ENCODE assay signal across 2 cellular contexts in the genomic region with DNA sequence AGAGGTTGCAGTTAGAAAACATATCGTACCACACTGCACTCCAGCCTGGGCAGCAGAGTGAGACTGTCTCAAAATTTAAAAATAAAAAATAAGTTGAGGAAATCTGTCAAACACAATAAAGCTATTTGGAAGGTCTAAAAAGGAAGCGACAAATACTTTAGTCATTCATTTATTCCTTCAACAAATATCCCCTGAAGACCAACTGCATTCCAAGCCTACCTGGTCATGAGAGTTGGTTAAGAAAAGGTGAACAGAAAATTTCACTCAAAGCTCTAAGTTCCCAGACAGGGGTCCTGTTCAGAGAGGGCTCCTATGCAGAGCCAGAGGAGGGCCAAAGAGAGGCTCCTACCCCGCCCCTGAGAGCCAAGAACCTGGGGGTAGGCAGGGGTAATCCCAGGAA.
TF ChIP-seq lines count a peak whose summit lies in the region.

No MANE protein-coding gene starts in this region.

TF ChIP-seq in SK-N-SH, 30 proteins besides CTCF, POLR2A, EP300 and RAD21:
- TF ChIP-seq, protein P1, sequence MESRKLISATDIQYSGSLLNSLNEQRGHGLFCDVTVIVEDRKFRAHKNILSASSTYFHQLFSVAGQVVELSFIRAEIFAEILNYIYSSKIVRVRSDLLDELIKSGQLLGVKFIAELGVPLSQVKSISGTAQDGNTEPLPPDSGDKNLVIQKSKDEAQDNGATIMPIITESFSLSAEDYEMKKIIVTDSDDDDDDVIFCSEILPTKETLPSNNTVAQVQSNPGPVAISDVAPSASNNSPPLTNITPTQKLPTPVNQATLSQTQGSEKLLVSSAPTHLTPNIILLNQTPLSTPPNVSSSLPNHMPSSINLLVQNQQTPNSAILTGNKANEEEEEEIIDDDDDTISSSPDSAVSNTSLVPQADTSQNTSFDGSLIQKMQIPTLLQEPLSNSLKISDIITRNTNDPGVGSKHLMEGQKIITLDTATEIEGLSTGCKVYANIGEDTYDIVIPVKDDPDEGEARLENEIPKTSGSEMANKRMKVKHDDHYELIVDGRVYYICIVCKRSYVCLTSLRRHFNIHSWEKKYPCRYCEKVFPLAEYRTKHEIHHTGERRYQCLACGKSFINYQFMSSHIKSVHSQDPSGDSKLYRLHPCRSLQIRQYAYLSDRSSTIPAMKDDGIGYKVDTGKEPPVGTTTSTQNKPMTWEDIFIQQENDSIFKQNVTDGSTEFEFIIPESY (IDR thresholded peaks at IDR 0.05; ENCODE audit: borderline replicate concordance, low read depth) = no peak
- TF ChIP-seq, protein P2, sequence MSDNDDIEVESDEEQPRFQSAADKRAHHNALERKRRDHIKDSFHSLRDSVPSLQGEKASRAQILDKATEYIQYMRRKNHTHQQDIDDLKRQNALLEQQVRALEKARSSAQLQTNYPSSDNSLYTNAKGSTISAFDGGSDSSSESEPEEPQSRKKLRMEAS (IDR thresholded peaks at IDR 0.05; ENCODE audit: low read depth) = no peak
- TF ChIP-seq, protein P3, sequence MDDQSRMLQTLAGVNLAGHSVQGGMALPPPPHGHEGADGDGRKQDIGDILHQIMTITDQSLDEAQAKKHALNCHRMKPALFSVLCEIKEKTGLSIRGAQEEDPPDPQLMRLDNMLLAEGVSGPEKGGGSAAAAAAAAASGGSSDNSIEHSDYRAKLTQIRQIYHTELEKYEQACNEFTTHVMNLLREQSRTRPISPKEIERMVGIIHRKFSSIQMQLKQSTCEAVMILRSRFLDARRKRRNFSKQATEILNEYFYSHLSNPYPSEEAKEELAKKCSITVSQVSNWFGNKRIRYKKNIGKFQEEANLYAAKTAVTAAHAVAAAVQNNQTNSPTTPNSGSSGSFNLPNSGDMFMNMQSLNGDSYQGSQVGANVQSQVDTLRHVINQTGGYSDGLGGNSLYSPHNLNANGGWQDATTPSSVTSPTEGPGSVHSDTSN (IDR thresholded peaks at IDR 0.05) = no peak
- TF ChIP-seq, protein P4, sequence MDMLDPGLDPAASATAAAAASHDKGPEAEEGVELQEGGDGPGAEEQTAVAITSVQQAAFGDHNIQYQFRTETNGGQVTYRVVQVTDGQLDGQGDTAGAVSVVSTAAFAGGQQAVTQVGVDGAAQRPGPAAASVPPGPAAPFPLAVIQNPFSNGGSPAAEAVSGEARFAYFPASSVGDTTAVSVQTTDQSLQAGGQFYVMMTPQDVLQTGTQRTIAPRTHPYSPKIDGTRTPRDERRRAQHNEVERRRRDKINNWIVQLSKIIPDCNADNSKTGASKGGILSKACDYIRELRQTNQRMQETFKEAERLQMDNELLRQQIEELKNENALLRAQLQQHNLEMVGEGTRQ (IDR thresholded peaks at IDR 0.05; ENCODE audit: borderline replicate concordance, low read depth, low read length) = no peak
- TF ChIP-seq NRF1 (IDR thresholded peaks at IDR 0.05; ENCODE audit: low read depth, low read length) (no peak), JUND (IDR thresholded peaks at IDR 0.05) (no peak), FOSL2 (IDR thresholded peaks at IDR 0.05; ENCODE audit: borderline replicate concordance, low read depth) (no peak), YY1 (IDR thresholded peaks at IDR 0.05; ENCODE audit: low read depth) (no peak), SIN3A (IDR thresholded peaks at IDR 0.05; ENCODE audit: borderline replicate concordance, low read depth, low read length) (no peak), GATA2 (CRISPR knock-in tag; IDR thresholded peaks at IDR 0.05) (no peak), CHD2 (IDR thresholded peaks at IDR 0.05; ENCODE audit: low read length, partially characterized antibody) (no peak)
- TF ChIP-seq, protein P5, sequence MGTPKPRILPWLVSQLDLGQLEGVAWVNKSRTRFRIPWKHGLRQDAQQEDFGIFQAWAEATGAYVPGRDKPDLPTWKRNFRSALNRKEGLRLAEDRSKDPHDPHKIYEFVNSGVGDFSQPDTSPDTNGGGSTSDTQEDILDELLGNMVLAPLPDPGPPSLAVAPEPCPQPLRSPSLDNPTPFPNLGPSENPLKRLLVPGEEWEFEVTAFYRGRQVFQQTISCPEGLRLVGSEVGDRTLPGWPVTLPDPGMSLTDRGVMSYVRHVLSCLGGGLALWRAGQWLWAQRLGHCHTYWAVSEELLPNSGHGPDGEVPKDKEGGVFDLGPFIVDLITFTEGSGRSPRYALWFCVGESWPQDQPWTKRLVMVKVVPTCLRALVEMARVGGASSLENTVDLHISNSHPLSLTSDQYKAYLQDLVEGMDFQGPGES (IDR thresholded peaks at IDR 0.05; ENCODE audit: low read depth, low read length) = no peak
- TF ChIP-seq, protein P6, sequence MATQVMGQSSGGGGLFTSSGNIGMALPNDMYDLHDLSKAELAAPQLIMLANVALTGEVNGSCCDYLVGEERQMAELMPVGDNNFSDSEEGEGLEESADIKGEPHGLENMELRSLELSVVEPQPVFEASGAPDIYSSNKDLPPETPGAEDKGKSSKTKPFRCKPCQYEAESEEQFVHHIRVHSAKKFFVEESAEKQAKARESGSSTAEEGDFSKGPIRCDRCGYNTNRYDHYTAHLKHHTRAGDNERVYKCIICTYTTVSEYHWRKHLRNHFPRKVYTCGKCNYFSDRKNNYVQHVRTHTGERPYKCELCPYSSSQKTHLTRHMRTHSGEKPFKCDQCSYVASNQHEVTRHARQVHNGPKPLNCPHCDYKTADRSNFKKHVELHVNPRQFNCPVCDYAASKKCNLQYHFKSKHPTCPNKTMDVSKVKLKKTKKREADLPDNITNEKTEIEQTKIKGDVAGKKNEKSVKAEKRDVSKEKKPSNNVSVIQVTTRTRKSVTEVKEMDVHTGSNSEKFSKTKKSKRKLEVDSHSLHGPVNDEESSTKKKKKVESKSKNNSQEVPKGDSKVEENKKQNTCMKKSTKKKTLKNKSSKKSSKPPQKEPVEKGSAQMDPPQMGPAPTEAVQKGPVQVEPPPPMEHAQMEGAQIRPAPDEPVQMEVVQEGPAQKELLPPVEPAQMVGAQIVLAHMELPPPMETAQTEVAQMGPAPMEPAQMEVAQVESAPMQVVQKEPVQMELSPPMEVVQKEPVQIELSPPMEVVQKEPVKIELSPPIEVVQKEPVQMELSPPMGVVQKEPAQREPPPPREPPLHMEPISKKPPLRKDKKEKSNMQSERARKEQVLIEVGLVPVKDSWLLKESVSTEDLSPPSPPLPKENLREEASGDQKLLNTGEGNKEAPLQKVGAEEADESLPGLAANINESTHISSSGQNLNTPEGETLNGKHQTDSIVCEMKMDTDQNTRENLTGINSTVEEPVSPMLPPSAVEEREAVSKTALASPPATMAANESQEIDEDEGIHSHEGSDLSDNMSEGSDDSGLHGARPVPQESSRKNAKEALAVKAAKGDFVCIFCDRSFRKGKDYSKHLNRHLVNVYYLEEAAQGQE (IDR thresholded peaks at IDR 0.05; ENCODE audit: low read depth, low read length) = no peak

TF ChIP-seq in SK-N-SH treated with all-trans-retinoic acid at 6 μM for 48 hours, 23 proteins besides CTCF, POLR2A, EP300 and RAD21 (continued from another document):
- TF ChIP-seq, protein P7, sequence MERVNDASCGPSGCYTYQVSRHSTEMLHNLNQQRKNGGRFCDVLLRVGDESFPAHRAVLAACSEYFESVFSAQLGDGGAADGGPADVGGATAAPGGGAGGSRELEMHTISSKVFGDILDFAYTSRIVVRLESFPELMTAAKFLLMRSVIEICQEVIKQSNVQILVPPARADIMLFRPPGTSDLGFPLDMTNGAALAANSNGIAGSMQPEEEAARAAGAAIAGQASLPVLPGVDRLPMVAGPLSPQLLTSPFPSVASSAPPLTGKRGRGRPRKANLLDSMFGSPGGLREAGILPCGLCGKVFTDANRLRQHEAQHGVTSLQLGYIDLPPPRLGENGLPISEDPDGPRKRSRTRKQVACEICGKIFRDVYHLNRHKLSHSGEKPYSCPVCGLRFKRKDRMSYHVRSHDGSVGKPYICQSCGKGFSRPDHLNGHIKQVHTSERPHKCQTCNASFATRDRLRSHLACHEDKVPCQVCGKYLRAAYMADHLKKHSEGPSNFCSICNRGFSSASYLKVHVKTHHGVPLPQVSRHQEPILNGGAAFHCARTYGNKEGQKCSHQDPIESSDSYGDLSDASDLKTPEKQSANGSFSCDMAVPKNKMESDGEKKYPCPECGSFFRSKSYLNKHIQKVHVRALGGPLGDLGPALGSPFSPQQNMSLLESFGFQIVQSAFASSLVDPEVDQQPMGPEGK (CRISPR knock-in tag; IDR thresholded peaks at IDR 0.05; ENCODE audit: borderline replicate concordance) = no peak
- TF ChIP-seq RARB (CRISPR knock-in tag; IDR thresholded peaks at IDR 0.05) (no peak), CSDC2 (CRISPR knock-in tag; IDR thresholded peaks at IDR 0.05) (no peak), ZFP30 (CRISPR knock-in tag; IDR thresholded peaks at IDR 0.05) (no peak), TOX (CRISPR knock-in tag; IDR thresholded peaks at IDR 0.05; ENCODE audit: borderline replicate concordance) (no peak), GLIS3 (CRISPR knock-in tag; IDR thresholded peaks at IDR 0.05) (no peak)
- TF ChIP-seq, protein P8, sequence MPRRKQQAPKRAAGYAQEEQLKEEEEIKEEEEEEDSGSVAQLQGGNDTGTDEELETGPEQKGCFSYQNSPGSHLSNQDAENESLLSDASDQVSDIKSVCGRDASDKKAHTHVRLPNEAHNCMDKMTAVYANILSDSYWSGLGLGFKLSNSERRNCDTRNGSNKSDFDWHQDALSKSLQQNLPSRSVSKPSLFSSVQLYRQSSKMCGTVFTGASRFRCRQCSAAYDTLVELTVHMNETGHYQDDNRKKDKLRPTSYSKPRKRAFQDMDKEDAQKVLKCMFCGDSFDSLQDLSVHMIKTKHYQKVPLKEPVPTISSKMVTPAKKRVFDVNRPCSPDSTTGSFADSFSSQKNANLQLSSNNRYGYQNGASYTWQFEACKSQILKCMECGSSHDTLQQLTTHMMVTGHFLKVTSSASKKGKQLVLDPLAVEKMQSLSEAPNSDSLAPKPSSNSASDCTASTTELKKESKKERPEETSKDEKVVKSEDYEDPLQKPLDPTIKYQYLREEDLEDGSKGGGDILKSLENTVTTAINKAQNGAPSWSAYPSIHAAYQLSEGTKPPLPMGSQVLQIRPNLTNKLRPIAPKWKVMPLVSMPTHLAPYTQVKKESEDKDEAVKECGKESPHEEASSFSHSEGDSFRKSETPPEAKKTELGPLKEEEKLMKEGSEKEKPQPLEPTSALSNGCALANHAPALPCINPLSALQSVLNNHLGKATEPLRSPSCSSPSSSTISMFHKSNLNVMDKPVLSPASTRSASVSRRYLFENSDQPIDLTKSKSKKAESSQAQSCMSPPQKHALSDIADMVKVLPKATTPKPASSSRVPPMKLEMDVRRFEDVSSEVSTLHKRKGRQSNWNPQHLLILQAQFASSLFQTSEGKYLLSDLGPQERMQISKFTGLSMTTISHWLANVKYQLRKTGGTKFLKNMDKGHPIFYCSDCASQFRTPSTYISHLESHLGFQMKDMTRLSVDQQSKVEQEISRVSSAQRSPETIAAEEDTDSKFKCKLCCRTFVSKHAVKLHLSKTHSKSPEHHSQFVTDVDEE (CRISPR knock-in tag; IDR thresholded peaks at IDR 0.05) = no peak
- TF ChIP-seq, protein P9, sequence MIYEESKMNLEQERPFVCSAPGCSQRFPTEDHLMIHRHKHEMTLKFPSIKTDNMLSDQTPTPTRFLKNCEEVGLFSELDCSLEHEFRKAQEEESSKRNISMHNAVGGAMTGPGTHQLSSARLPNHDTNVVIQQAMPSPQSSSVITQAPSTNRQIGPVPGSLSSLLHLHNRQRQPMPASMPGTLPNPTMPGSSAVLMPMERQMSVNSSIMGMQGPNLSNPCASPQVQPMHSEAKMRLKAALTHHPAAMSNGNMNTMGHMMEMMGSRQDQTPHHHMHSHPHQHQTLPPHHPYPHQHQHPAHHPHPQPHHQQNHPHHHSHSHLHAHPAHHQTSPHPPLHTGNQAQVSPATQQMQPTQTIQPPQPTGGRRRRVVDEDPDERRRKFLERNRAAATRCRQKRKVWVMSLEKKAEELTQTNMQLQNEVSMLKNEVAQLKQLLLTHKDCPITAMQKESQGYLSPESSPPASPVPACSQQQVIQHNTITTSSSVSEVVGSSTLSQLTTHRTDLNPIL (CRISPR knock-in tag; IDR thresholded peaks at IDR 0.05; ENCODE audit: low read depth) = no peak
TF ChIP-seq in SK-N-SH treated with all-trans-retinoic acid at 6 μM for 48 hours: peak in this region for 0.
